In genomic region chr10:14889318-14889717, GRCh38 we compare ENCODE assay signal across 1 cellular context.
TF ChIP-seq lines count a peak whose summit lies in the region.

No MANE protein-coding gene starts in this region.

TF ChIP-seq in K562, 482 proteins besides CTCF, POLR2A, EP300 and RAD21 (continued from another document and continues in another):
- TF ChIP-seq ZNF592 (IDR thresholded peaks at IDR 0.05) = peak; percentile 54; the same call in 1 of the 2 replicates
- no peak for TF ChIP-seq MTA2 (IDR thresholded peaks at IDR 0.05; ENCODE audit: low read depth)
- no peak for TF ChIP-seq SREBF2 (CRISPR knock-in tag; IDR thresholded peaks at IDR 0.05)
- no peak for TF ChIP-seq STAT6 (CRISPR knock-in tag; IDR thresholded peaks at IDR 0.05)
- no peak for TF ChIP-seq CLOCK (CRISPR knock-in tag; IDR thresholded peaks at IDR 0.05; ENCODE audit: borderline replicate concordance)
- TF ChIP-seq ZC3H8 (IDR thresholded peaks at IDR 0.05) = no peak
- peak; percentile 72 for TF ChIP-seq ZFP36 (IDR thresholded peaks at IDR 0.05; ENCODE audit: low read depth, low read length, partially characterized antibody)
- TF ChIP-seq UBTF (IDR thresholded peaks at IDR 0.05; ENCODE audit: borderline replicate concordance in 1 of 2, low read depth in 2 of 2, low read length in 2 of 2) = no peak
- no peak for TF ChIP-seq ZBTB40 (IDR thresholded peaks at IDR 0.05)
- TF ChIP-seq ZBTB40 (CRISPR knock-in tag; IDR thresholded peaks at IDR 0.05) = no peak
- no peak for TF ChIP-seq ZNF217 (CRISPR knock-in tag; IDR thresholded peaks at IDR 0.05)
- TF ChIP-seq HCFC1 (IDR thresholded peaks at IDR 0.05; ENCODE audit: low read depth, low read length) = 0 out of 2 replicates have a peak, but pooled peaks have one; percentile 20
- 0 out of 2 replicates have a peak, but pooled peaks have one; percentile 28 for TF ChIP-seq ZNF395 (CRISPR knock-in tag; IDR thresholded peaks at IDR 0.05)
- no peak for TF ChIP-seq SNRNP70 (optimal IDR thresholded peaks at IDR 0.05; ENCODE audit: low read depth, low read length)
- TF ChIP-seq GABPA (tag; conservative IDR thresholded peaks at IDR 0.05; ENCODE audit: low read depth) = 0 out of 2 replicates have a peak, but pooled peaks have one; percentile 33
- peak; percentile 38; the same call in 1 of the 2 replicates for TF ChIP-seq VEZF1 (CRISPR knock-in tag; IDR thresholded peaks at IDR 0.05)
- TF ChIP-seq ZNF263 (CRISPR knock-in tag; IDR thresholded peaks at IDR 0.05; ENCODE audit: borderline replicate concordance) = no peak
- no peak for TF ChIP-seq ZNF140 (CRISPR knock-in tag; IDR thresholded peaks at IDR 0.05)
- no peak for TF ChIP-seq ZNF316 (IDR thresholded peaks at IDR 0.05)
- no peak for TF ChIP-seq ZNF75A (CRISPR knock-in tag; IDR thresholded peaks at IDR 0.05)
- peak; percentile 55; the same call in 1 of the 2 replicates for TF ChIP-seq NR2C1 (IDR thresholded peaks at IDR 0.05)
- peak; percentile 61 for TF ChIP-seq NR2C1 (tag; IDR thresholded peaks at IDR 0.05)
- 0 out of 2 replicates have a peak, but pooled peaks have one; percentile 35 for TF ChIP-seq SMARCE1 (IDR thresholded peaks at IDR 0.05)
- TF ChIP-seq DEAF1 (CRISPR knock-in tag; IDR thresholded peaks at IDR 0.05) = 0 out of 2 replicates have a peak, but pooled peaks have one; percentile 10
